In genomic region chr1:156337888-156338179, GRCh38 we compare ENCODE assay signal across 8 cellular contexts. TPM values are rescaled to one million over a fixed set of nuclear protein-coding genes. Genes with fewer than 3 reads are reported as not detected.
A peak's percentile ranks its signal among the peaks of the same experiment; 100 is the strongest.
DNase-seq lines count a peak whose midpoint lies in the region; ATAC-seq, FAIRE-seq and TF ChIP-seq lines count a peak whose summit lies in the region.

No MANE protein-coding gene starts in this region.

- WGBS in suprapubic skin = 1% methylated on average over 14 of the region's 14 CpGs

- no peaks in the 10 kb centered on the region for H3K9me3 ChIP-seq in HCT116 (ENCODE audit: control insufficient read depth in 1 of 2, insufficient read depth in 1 of 2, low read depth in 1 of 2, low read length in 2 of 2)
- no peaks in the 10 kb centered on the region for H3K9me3 ChIP-seq in keratinocyte (ENCODE audit: control insufficient read depth, low read depth, low read length)
- H3K9me3 ChIP-seq in suprapubic skin = no peaks in the 10 kb centered on the region

- H3K4me3 Mint-ChIP-seq in activated naive CD8-positive, alpha-beta T cell = peak overlapping the region; percentile 99

- DNase-seq in HCT116 (ENCODE audit: low read depth, low spot score) (no peak), keratinocyte (ENCODE audit: low read depth, low spot score) (no peak), suprapubic skin (ENCODE audit: low spot score in 2 of 2) (no peak), superior temporal gyrus (ENCODE audit: extremely low spot score) (no peak)
- DNase-seq in activated CD8-positive, alpha-beta memory T cell treated with anti-CD3 and anti-CD28 coated beads, Interleukin-2, amount 50 U/mL, for 48 hours = no peak

- peaks cover 7 to 22% of the 10 kb centered on the region in 2 experiments for H3K4me1 ChIP-seq in HCT116 (ENCODE audit: control insufficient read depth in 1 of 2, insufficient read depth in 2 of 2, low read length in 2 of 2)
- H3K4me1 ChIP-seq in keratinocyte (ENCODE audit: control insufficient read depth, extremely low read depth, insufficient read depth, low read length) = peaks cover 14% of the 10 kb centered on the region
- peaks cover 16% of the 10 kb centered on the region for H3K4me1 ChIP-seq in suprapubic skin

- H3K27me3 ChIP-seq in HCT116 (ENCODE audit: insufficient read depth, low read length) (no peaks in the 10 kb centered on the region), keratinocyte (ENCODE audit: control insufficient read depth, extremely low read depth, insufficient read depth, low read length) (no peaks in the 10 kb centered on the region), suprapubic skin (no peaks in the 10 kb centered on the region)

- H3K27ac Mint-ChIP-seq in activated naive CD8-positive, alpha-beta T cell = peak overlapping the region; percentile 99

- H2AFZ ChIP-seq in HCT116 (ENCODE audit: low read depth, low read length, poor library complexity, severe bottlenecking) (no peak overlapping the region), keratinocyte (ENCODE audit: control insufficient read depth, low read length) (peak overlapping the region; percentile 88)

- peaks cover 31 to 35% of the 10 kb centered on the region in 2 experiments for H3K36me3 ChIP-seq in HCT116 (ENCODE audit: control insufficient read depth in 1 of 2, insufficient read depth in 2 of 2, low read length in 2 of 2)
- peaks cover 15 to 26% of the 10 kb centered on the region in 2 experiments for H3K36me3 ChIP-seq in keratinocyte (ENCODE audit: control insufficient read depth in 2 of 2, extremely low read depth in 1 of 2, insufficient read depth in 2 of 2, low read length in 2 of 2)
- H3K36me3 ChIP-seq in suprapubic skin = peaks cover 24% of the 10 kb centered on the region

- no peaks in the 10 kb centered on the region for H3K9me3 Mint-ChIP-seq in activated naive CD8-positive, alpha-beta T cell (ENCODE audit: low read depth)

- dilution Hi-C loops in keratinocyte (cut with MboI; ENCODE audit: extremely low pct_ligation_motif_present, low sequenced_read_pairs) = no loop called here

- TF ChIP-seq EP300 in suprapubic skin (IDR thresholded peaks at IDR 0.05) = no peak

- no peaks in the 10 kb centered on the region for H3K9me1 ChIP-seq in keratinocyte (ENCODE audit: control insufficient read depth, extremely low read depth, insufficient read depth, low read length)

- peaks cover 27% of the 10 kb centered on the region for H3K4me1 Mint-ChIP-seq in activated naive CD8-positive, alpha-beta T cell (ENCODE audit: low read depth)

- CTCF ChIA-PET in HCT116 (lab: Charles Lee) = interaction anchor here (0.9 to 1.1 kb wide), 2 partner anchors 15 to 18 kb away, joined by 3 to 4 read pairs; no protein-coding TSS in a partner anchor

- POLR2A ChIA-PET in HCT116 (lab: Charles Lee) = interaction anchor here (0.7 to 1.3 kb wide), 2 partner anchors 16 to 22 kb away, joined by 3 read pairs; no protein-coding TSS in a partner anchor

- H3K79me2 ChIP-seq in HCT116 (ENCODE audit: insufficient read depth, low read length) = peaks cover 52% of the 10 kb centered on the region
- peaks cover 49% of the 10 kb centered on the region for H3K79me2 ChIP-seq in keratinocyte (ENCODE audit: control insufficient read depth, insufficient read depth, low read length)

- H3K9ac ChIP-seq in HCT116 (ENCODE audit: low read length) = peak overlapping the region; percentile 91
- peak overlapping the region; percentile 94 for H3K9ac ChIP-seq in keratinocyte (ENCODE audit: control insufficient read depth, extremely low read depth, insufficient read depth, low read length)

- peak overlapping the region; percentile 93 for H3K27ac ChIP-seq in 22Rv1
- peak overlapping the region; percentile 78 for H3K27ac ChIP-seq in HCT116 (ENCODE audit: low read depth, low read length)
- H3K27ac ChIP-seq in keratinocyte (ENCODE audit: control insufficient read depth, insufficient read depth, low read length) = peak overlapping the region; percentile 81
- peak overlapping the region; percentile 48 for H3K27ac ChIP-seq in suprapubic skin

- BruUV-seq in HCT116 (replicated peaks; lab: Mats Ljungman, UMichigan) = no TSS peak

- no peak for TF ChIP-seq RAD21 in HCT116 (IDR thresholded peaks at IDR 0.05; ENCODE audit: low read depth)

- H4K20me1 ChIP-seq in HCT116 (ENCODE audit: insufficient read depth) (peaks cover 23% of the 10 kb centered on the region; the same call in 1 of the 2 replicates), keratinocyte (ENCODE audit: control insufficient read depth, extremely low read depth, insufficient read depth, low read length) (no peaks in the 10 kb centered on the region)

- H3K4me2 ChIP-seq in HCT116 (ENCODE audit: low read length) (peak overlapping the region; percentile 86), keratinocyte (ENCODE audit: control insufficient read depth, extremely low read depth, insufficient read depth, low read depth, low read length) (peak overlapping the region; percentile 87)

- intact Hi-C loops in HCT116 (cut with micrococcal nuclease) = loop anchor here (2.0 kb wide), 2 partner anchors 19 to 55 kb away; partner anchors contain the start of gene SMG5

- TF ChIP-seq POLR2A in HCT116 (IDR thresholded peaks at IDR 0.05; ENCODE audit: borderline replicate concordance, extremely low read depth, insufficient read depth, insufficient read length) (no peak), suprapubic skin (IDR thresholded peaks at IDR 0.05) (peak in 1 of 2 donors; percentile 24)

- RAD21 ChIA-PET in HCT116 (lab: Charles Lee; ENCODE audit: low non-redundant PET in 1 of 2, low total read pairs in 2 of 2, uncharacterized antibody in 2 of 2, unreplicated experiment in 2 of 2) = no interaction called here

- peak overlapping the region; percentile 75 to 98 for H3K4me3 ChIP-seq in HCT116 (replicated peaks in 1 of 2; ENCODE audit: low read depth in 1 of 2, low read length in 2 of 2)
- H3K4me3 ChIP-seq in keratinocyte (ENCODE audit: control insufficient read depth in 2 of 3, extremely low read depth in 1 of 3, insufficient read depth in 2 of 3, low read depth in 1 of 3, low read length in 3 of 3) = peak overlapping the region; percentile 72 to 100 (median 99)
- H3K4me3 ChIP-seq in suprapubic skin = peak overlapping the region; percentile 68

- H3K36me3 Mint-ChIP-seq in activated naive CD8-positive, alpha-beta T cell = peaks cover 16% of the 10 kb centered on the region

- TF ChIP-seq CTCF in 22Rv1 (IDR thresholded peaks at IDR 0.05) (no peak), HCT116 (IDR thresholded peaks at IDR 0.05 in 2 of 3, conservative IDR thresholded peaks at IDR 0.05 in 1 of 3; ENCODE audit: borderline replicate concordance in 1 of 3, insufficient read depth in 1 of 3, low read depth in 2 of 3, low read length in 2 of 3) (0 out of 6 replicates have a peak, but pooled peaks of 1 of the 3 experiments have one; percentile 9), keratinocyte (optimal IDR thresholded peaks at IDR 0.05 in 1 of 3, IDR thresholded peaks at IDR 0.05 in 1 of 3, conservative IDR thresholded peaks at IDR 0.05 in 1 of 3; ENCODE audit: extremely low read depth in 1 of 3, insufficient read depth in 2 of 3, low read length in 3 of 3) (no peak), suprapubic skin (IDR thresholded peaks at IDR 0.05) (no peak)

- no peaks in the 10 kb centered on the region for H3K9me2 ChIP-seq in HCT116 (ENCODE audit: insufficient read depth)

- no peaks in the 10 kb centered on the region for H3K27me3 Mint-ChIP-seq in activated naive CD8-positive, alpha-beta T cell

- FAIRE-seq in keratinocyte (lab: Jason Lieb, UNC) = no peak

- ATAC-seq in HCT116 (no peak), GM21825 (IDR thresholded peaks at IDR 0.05; ENCODE audit: unreplicated experiment) (no peak)

RNA-seq across cellular contexts. Expression of gene CCT3, which starts 0.3 kb away (rescaled TPM):
- 619 TPM for total RNA-seq in HCT116 (2021; ENCODE audit: unreplicated experiment)
- polyA plus RNA-seq in HCT116 (2012) = 424 and 502 TPM in 2 replicates
- polyA plus RNA-seq in keratinocyte = 477 to 530 TPM (median 499 TPM) in 3 replicates
- 293 TPM for polyA plus RNA-seq in keratinocyte (2011; ENCODE audit: low read depth)
- 417 and 488 TPM in 2 replicates for polyA plus RNA-seq in keratinocyte (2011; cell fraction: cytosol; rRNA removed)
- 403 and 419 TPM in 2 replicates for polyA plus RNA-seq in keratinocyte (2011; cell fraction: nucleus; rRNA removed)
- 202 and 377 TPM in 2 replicates for polyA plus RNA-seq in keratinocyte (2012; ENCODE audit: low replicate concordance)
- 223 to 610 TPM (median 504 TPM) in 3 replicates for polyA minus RNA-seq in keratinocyte
- polyA minus RNA-seq in keratinocyte (2011; cell fraction: cytosol; rRNA and poly(A)+ RNA removed) = 421 TPM
- 194 and 327 TPM in 2 replicates for polyA minus RNA-seq in keratinocyte (2011; cell fraction: nucleus; rRNA and poly(A)+ RNA removed)
- total RNA-seq in suprapubic skin = 100 to 1,000 TPM in 3 of 4 donors, 10 to 100 TPM in 1; 91.4 to 198 (median 149) TPM

RNA-seq across cellular contexts. Expression of gene TSACC, which starts 0.5 kb away (rescaled TPM):
- total RNA-seq in HCT116 (2021; ENCODE audit: unreplicated experiment) = 1.0 TPM
- 0.86 and 1.3 TPM in 2 replicates for polyA plus RNA-seq in HCT116 (2012)
- 2.2 to 5.4 TPM (median 2.5 TPM) in 3 replicates for polyA plus RNA-seq in keratinocyte
- 0.64 TPM for polyA plus RNA-seq in keratinocyte (2011; ENCODE audit: low read depth)
- 4.9 and 6.2 TPM in 2 replicates for polyA plus RNA-seq in keratinocyte (2011; cell fraction: cytosol; rRNA removed)
- polyA plus RNA-seq in keratinocyte (2011; cell fraction: nucleus; rRNA removed) = 2.3 and 2.4 TPM in 2 replicates
- 1.1 and 1.3 TPM in 2 replicates for polyA plus RNA-seq in keratinocyte (2012; ENCODE audit: low replicate concordance)
- polyA minus RNA-seq in keratinocyte = 1.3 TPM in 1 of 3 replicates, not detected in the others
- polyA minus RNA-seq in keratinocyte (2011; cell fraction: cytosol; rRNA and poly(A)+ RNA removed) = not detected
- not detected in 2 replicates for polyA minus RNA-seq in keratinocyte (2011; cell fraction: nucleus; rRNA and poly(A)+ RNA removed)
- total RNA-seq in suprapubic skin = not detected

RNA-seq across cellular contexts. Expression of gene RHBG, which starts 31.2 kb away (rescaled TPM):
- total RNA-seq in HCT116 (2021; ENCODE audit: unreplicated experiment) = 5.7 TPM
- 2.1 and 3.0 TPM in 2 replicates for polyA plus RNA-seq in HCT116 (2012)
- not detected in 3 replicates for polyA plus RNA-seq in keratinocyte
- 0.89 TPM for polyA plus RNA-seq in keratinocyte (2011; ENCODE audit: low read depth)
- polyA plus RNA-seq in keratinocyte (2011; cell fraction: cytosol; rRNA removed) = not detected in 2 replicates
- 0.14 TPM in 1 of 2 replicates, not detected in the other for polyA plus RNA-seq in keratinocyte (2011; cell fraction: nucleus; rRNA removed)
- polyA plus RNA-seq in keratinocyte (2012; ENCODE audit: low replicate concordance) = 3.3 TPM in 1 of 2 replicates, not detected in the other
- not detected in 3 replicates for polyA minus RNA-seq in keratinocyte
- not detected for polyA minus RNA-seq in keratinocyte (2011; cell fraction: cytosol; rRNA and poly(A)+ RNA removed)
- polyA minus RNA-seq in keratinocyte (2011; cell fraction: nucleus; rRNA and poly(A)+ RNA removed) = not detected in 2 replicates
- total RNA-seq in suprapubic skin = 10 to 100 TPM in 1 of 4 donors, 1 to 10 TPM in 3; 7.4 to 14.8 (median 8.1) TPM

RNA-seq across cellular contexts. Expression of gene VHLL, which starts 38.7 kb away (rescaled TPM):
- total RNA-seq in HCT116 (2021; ENCODE audit: unreplicated experiment) (not detected), suprapubic skin (not detected)
- polyA plus RNA-seq in HCT116 (2012) = not detected in 2 replicates
- 0.22 TPM in 1 of 3 replicates, not detected in the others for polyA plus RNA-seq in keratinocyte
- not detected for polyA plus RNA-seq in keratinocyte (2011; ENCODE audit: low read depth)
- polyA plus RNA-seq in keratinocyte (2011; cell fraction: cytosol; rRNA removed) = not detected in 2 replicates
- polyA plus RNA-seq in keratinocyte (2011; cell fraction: nucleus; rRNA removed) = 0.51 and 0.72 TPM in 2 replicates
- polyA plus RNA-seq in keratinocyte (2012; ENCODE audit: low replicate concordance) = 0.48 TPM in 1 of 2 replicates, not detected in the other
- 0.43 TPM in 1 of 3 replicates, not detected in the others for polyA minus RNA-seq in keratinocyte
- not detected for polyA minus RNA-seq in keratinocyte (2011; cell fraction: cytosol; rRNA and poly(A)+ RNA removed)
- polyA minus RNA-seq in keratinocyte (2011; cell fraction: nucleus; rRNA and poly(A)+ RNA removed) = not detected in 2 replicates

RNA-seq across cellular contexts. Expression of gene GLMP, which starts 42.4 kb away (rescaled TPM):
- 27.8 TPM for total RNA-seq in HCT116 (2021; ENCODE audit: unreplicated experiment)
- polyA plus RNA-seq in HCT116 (2012) = 13.4 and 18.9 TPM in 2 replicates
- 12.5 to 28.0 TPM (median 13.7 TPM) in 3 replicates for polyA plus RNA-seq in keratinocyte
- 3.6 TPM for polyA plus RNA-seq in keratinocyte (2011; ENCODE audit: low read depth)
- polyA plus RNA-seq in keratinocyte (2011; cell fraction: cytosol; rRNA removed) = 9.9 and 17.0 TPM in 2 replicates
- polyA plus RNA-seq in keratinocyte (2011; cell fraction: nucleus; rRNA removed) = 32.8 and 39.1 TPM in 2 replicates
- 25.5 and 28.1 TPM in 2 replicates for polyA plus RNA-seq in keratinocyte (2012; ENCODE audit: low replicate concordance)
- polyA minus RNA-seq in keratinocyte = 10.4 to 24.7 TPM (median 23.7 TPM) in 3 replicates
- polyA minus RNA-seq in keratinocyte (2011; cell fraction: cytosol; rRNA and poly(A)+ RNA removed) = 14.2 TPM
- 17.6 and 18.5 TPM in 2 replicates for polyA minus RNA-seq in keratinocyte (2011; cell fraction: nucleus; rRNA and poly(A)+ RNA removed)
- 10 to 100 TPM; 35.5 to 78.1 (median 42.8) TPM for total RNA-seq in suprapubic skin
